Comparison of ENCODE assay signal across 11 cellular contexts in genomic region chr13:111005808-111006494, GRCh38.
DNase-seq lines count a peak whose midpoint lies in the region; ATAC-seq, FAIRE-seq and TF ChIP-seq lines count a peak whose summit lies in the region.
"Had no signal": no experiment of that assay in that cellular context is flagged by ENCODE, and none has a peak within 500 bp of the region (broad histone marks: within the 10 kb centered on the region; RNA-seq: fewer than 3 reads in every experiment).

No MANE protein-coding gene starts in this region.

- TF ChIP-seq CTCF in choroid plexus epithelial cell (conservative IDR thresholded peaks at IDR 0.05; ENCODE audit: low read depth, low read length) (no peak), HepG2 (CRISPR knock-in tag; IDR thresholded peaks at IDR 0.05) (no peak), smooth muscle cell (IDR thresholded peaks at IDR 0.05; ENCODE audit: borderline replicate concordance, insufficient read depth, poor library complexity, severe bottlenecking) (no peak)

- no peaks in the 10 kb centered on the region for H3K36me3 ChIP-seq in HepG2 (replicated peaks in 1 of 2; ENCODE audit: control insufficient read depth in 1 of 2, insufficient read depth in 2 of 2, low read length in 2 of 2)
- H3K36me3 ChIP-seq in smooth muscle cell (ENCODE audit: low read depth): no peaks in the 10 kb centered on the region
- H3K36me3 ChIP-seq in naive thymus-derived CD4-positive, alpha-beta T cell (ENCODE audit: control insufficient read depth in 2 of 3, insufficient read depth in 3 of 3, low read length in 3 of 3): no peaks in the 10 kb centered on the region

- no peak overlapping the region for H3K4me3 Mint-ChIP-seq in naive thymus-derived CD4-positive, alpha-beta T cell
- H3K4me3 Mint-ChIP-seq: activated naive CD4-positive, alpha-beta T cell treated with anti-CD3 and anti-CD28 coated beads, Interleukin-2, amount 50 U/mL, for 24 hours had no signal

- H3K9ac ChIP-seq in HepG2 (ENCODE audit: insufficient read depth, low read depth, low read length) (no peak overlapping the region), smooth muscle cell (ENCODE audit: low read depth) (peak overlapping the region; percentile 28)

- intact Hi-C loops in HepG2 (cut with micrococcal nuclease; ENCODE audit: unreplicated experiment): no loop called here
- intact Hi-C loops in naive thymus-derived CD4-positive, alpha-beta T cell (cut with micrococcal nuclease): no loop called here

- ATAC-seq in HepG2 (no peak), GM21515 (IDR thresholded peaks at IDR 0.05; ENCODE audit: unreplicated experiment) (no peak)
- ATAC-seq in naive thymus-derived CD4-positive, alpha-beta T cell: no peak

- H3K27me3 Mint-ChIP-seq in naive thymus-derived CD4-positive, alpha-beta T cell: peaks cover 9 to 20% (median 13%) of the 10 kb centered on the region in 5 donors

- TF ChIP-seq EP300 in HepG2 (IDR thresholded peaks at IDR 0.05; ENCODE audit: low read depth in 2 of 2, low read length in 2 of 2): no peak
- TF ChIP-seq EP300 in HepG2 (CRISPR knock-in tag; IDR thresholded peaks at IDR 0.05; ENCODE audit: borderline replicate concordance): no peak

- in situ Hi-C loops in HepG2 (cut with HindIII; ENCODE audit: extremely low pct_ligation_motif_present, low pct_unique_long_range_greater_than_20kb): no loop called here

- BruUV-seq in HepG2 (replicated peaks; lab: Mats Ljungman, UMichigan): no TSS peak

- H4K20me1 ChIP-seq in HepG2 (ENCODE audit: insufficient read depth, low read length) (no peaks in the 10 kb centered on the region), smooth muscle cell (ENCODE audit: low read depth) (no peaks in the 10 kb centered on the region)

- POLR2A ChIA-PET in HepG2 (lab: Yijun Ruan, JAX): no interaction called here
- POLR2A ChIA-PET in naive thymus-derived CD4-positive, alpha-beta T cell (lab: Charles Lee): no interaction called here

- peak; percentile 90 for DNase-seq in LHCN-M2 (ENCODE audit: low read depth)
- peak; percentile 67 for DNase-seq in choroid plexus epithelial cell (ENCODE audit: low read depth)
- DNase-seq in HepG2 (ENCODE audit: low spot score): no peak
- no peak for DNase-seq in smooth muscle cell (lab: John Stamatoyannopoulos, UW; ENCODE audit: unreplicated experiment)
- DNase-seq in naive thymus-derived CD4-positive, alpha-beta T cell: no peak
- no peak for DNase-seq in HuH-7.5 (ENCODE audit: low spot score)
- no peak for DNase-seq in stimulated activated CD4-positive, alpha-beta T cell treated with anti-CD3 and anti-CD28 coated beads, Interleukin-12 subunit alpha, Interleukin-12 subunit beta, amount 100 ng/mL, for 4 hours
- DNase-seq: hippocampal formation, NCI-H2029 had no signal

- no peak for TF ChIP-seq RAD21 in HepG2 (CRISPR knock-in tag; IDR thresholded peaks at IDR 0.05)

- no peak overlapping the region for H3K4me2 ChIP-seq in HepG2 (ENCODE audit: low read depth, low read length)
- peak overlapping the region; percentile 79 for H3K4me2 ChIP-seq in smooth muscle cell

- peaks cover 8% of the 10 kb centered on the region for H3F3A ChIP-seq in smooth muscle cell (ENCODE audit: low read depth)

- H3K9me3 ChIP-seq in HepG2 (ENCODE audit: low read length) (no peaks in the 10 kb centered on the region), smooth muscle cell (replicated peaks; ENCODE audit: low read depth) (no peaks in the 10 kb centered on the region)
- H3K9me3 ChIP-seq in naive thymus-derived CD4-positive, alpha-beta T cell (ENCODE audit: control insufficient read depth in 2 of 3, low read length in 3 of 3): no peaks in the 10 kb centered on the region

- H3K4me1 ChIP-seq in HepG2 (ENCODE audit: insufficient read depth, low read length): no peaks in the 10 kb centered on the region
- no peaks in the 10 kb centered on the region for H3K4me1 ChIP-seq in smooth muscle cell (ENCODE audit: low read depth)
- H3K4me1 ChIP-seq in naive thymus-derived CD4-positive, alpha-beta T cell (ENCODE audit: control insufficient read depth in 2 of 2, insufficient read depth in 2 of 2, low read length in 2 of 2): no peaks in the 10 kb centered on the region

- H3K79me2 ChIP-seq in HepG2 (ENCODE audit: insufficient read depth, low read length) (no peaks in the 10 kb centered on the region), smooth muscle cell (ENCODE audit: low read depth) (no peaks in the 10 kb centered on the region)

- no peaks in the 10 kb centered on the region for H3K9me3 Mint-ChIP-seq in naive thymus-derived CD4-positive, alpha-beta T cell
- H3K9me3 Mint-ChIP-seq: activated naive CD4-positive, alpha-beta T cell treated with anti-CD3 and anti-CD28 coated beads, Interleukin-2, amount 50 U/mL, for 24 hours had no signal

- WGBS in HepG2 (ENCODE audit: low lambda C conversion rate): 45% methylated on average over 16 of the region's 16 CpGs
- WGBS in smooth muscle cell (ENCODE audit: low lambda C conversion rate): 89% methylated on average over 16 of the region's 16 CpGs

- CTCF ChIA-PET in HepG2 (lab: Yijun Ruan, JAX; ENCODE audit: low intra/inter-chr PET ratio, low total read pairs): no interaction called here
- CTCF ChIA-PET in naive thymus-derived CD4-positive, alpha-beta T cell (lab: Charles Lee): interaction anchor here (0.7 kb wide), 1 partner anchor 49 kb away, joined by 3 read pairs; no protein-coding TSS in a partner anchor

- H3K27me3 ChIP-seq in HepG2 (ENCODE audit: control insufficient read depth in 1 of 2, insufficient read depth in 2 of 2, low read length in 2 of 2): peaks cover 4 to 23% of the 10 kb centered on the region in 2 experiments; a peak in 4 of 5 replicates
- no peaks in the 10 kb centered on the region for H3K27me3 ChIP-seq in smooth muscle cell (ENCODE audit: low read depth)
- peaks cover 0 to 4% of the 10 kb centered on the region in 2 donors for H3K27me3 ChIP-seq in naive thymus-derived CD4-positive, alpha-beta T cell (ENCODE audit: control insufficient read depth in 2 of 2, insufficient read depth in 2 of 2, low read length in 2 of 2)

- H3K4me3 ChIP-seq in choroid plexus epithelial cell (ENCODE audit: low read depth, low read length) (no peak overlapping the region), HepG2 (replicated peaks in 1 of 3; ENCODE audit: insufficient read depth in 1 of 3, low read depth in 2 of 3, low read length in 3 of 3) (no peak overlapping the region), smooth muscle cell (no peak overlapping the region)
- no peak overlapping the region for H3K4me3 ChIP-seq in naive thymus-derived CD4-positive, alpha-beta T cell (ENCODE audit: low read length)

- H3K27ac ChIP-seq in HepG2 (ENCODE audit: extremely low read length, insufficient read depth, low read length) (no peak overlapping the region), smooth muscle cell (ENCODE audit: low read depth) (peak overlapping the region; percentile 87)
- H3K27ac ChIP-seq in naive thymus-derived CD4-positive, alpha-beta T cell (ENCODE audit: low read depth, low read length): no peak overlapping the region

- H2AFZ ChIP-seq in HepG2 (ENCODE audit: low read length) (no peak overlapping the region), smooth muscle cell (ENCODE audit: low read depth) (no peak overlapping the region)

- H3K4me1 Mint-ChIP-seq in naive thymus-derived CD4-positive, alpha-beta T cell: peaks cover 0 to 3% (median 0%) of the 10 kb centered on the region in 7 donors
- H3K4me1 Mint-ChIP-seq: activated naive CD4-positive, alpha-beta T cell treated with anti-CD3 and anti-CD28 coated beads, Interleukin-2, amount 50 U/mL, for 24 hours had no signal

- no peak for TF ChIP-seq POLR2A in HepG2 (IDR thresholded peaks at IDR 0.05; ENCODE audit: insufficient read depth in 1 of 2, low read depth in 2 of 2, low read length in 2 of 2)

- FAIRE-seq in HepG2 (lab: Jason Lieb, UNC): no peak

- H3K36me3 Mint-ChIP-seq in naive thymus-derived CD4-positive, alpha-beta T cell: peaks cover 0 to 2% (median 0%) of the 10 kb centered on the region in 5 donors
- H3K36me3 Mint-ChIP-seq: activated naive CD4-positive, alpha-beta T cell treated with anti-CD3 and anti-CD28 coated beads, Interleukin-2, amount 50 U/mL, for 24 hours had no signal

- no peak overlapping the region for H3K27ac Mint-ChIP-seq in naive thymus-derived CD4-positive, alpha-beta T cell
- H3K27ac Mint-ChIP-seq: activated naive CD4-positive, alpha-beta T cell treated with anti-CD3 and anti-CD28 coated beads, Interleukin-2, amount 50 U/mL, for 24 hours had no signal

TF ChIP-seq in HepG2, 621 proteins besides CTCF, POLR2A, EP300 and RAD21:
- TF ChIP-seq TRIM24 (CRISPR knock-in tag; IDR thresholded peaks at IDR 0.05) (no peak), MNT (IDR thresholded peaks at IDR 0.05) (peak; percentile 31; the same call in 1 of the 2 replicates)

Comparison
In these comparisons a context has a peak if more than half of its experiments do, and no peak if none do; other contexts are left out.
1. DNase-seq: peak in LHCN-M2 (single experiment) and choroid plexus epithelial cell (single experiment); none in HepG2 (single experiment), smooth muscle cell (single experiment), naive thymus-derived CD4-positive, alpha-beta T cell (0 of 9), HuH-7.5 (single experiment) and stimulated activated CD4-positive, alpha-beta T cell treated with anti-CD3 and anti-CD28 coated beads, Interleukin-12 subunit alpha, Interleukin-12 subunit beta, amount 100 ng/mL, for 4 hours (single experiment).